24 cellular contexts compared by ENCODE assay signal in the genomic region with DNA sequence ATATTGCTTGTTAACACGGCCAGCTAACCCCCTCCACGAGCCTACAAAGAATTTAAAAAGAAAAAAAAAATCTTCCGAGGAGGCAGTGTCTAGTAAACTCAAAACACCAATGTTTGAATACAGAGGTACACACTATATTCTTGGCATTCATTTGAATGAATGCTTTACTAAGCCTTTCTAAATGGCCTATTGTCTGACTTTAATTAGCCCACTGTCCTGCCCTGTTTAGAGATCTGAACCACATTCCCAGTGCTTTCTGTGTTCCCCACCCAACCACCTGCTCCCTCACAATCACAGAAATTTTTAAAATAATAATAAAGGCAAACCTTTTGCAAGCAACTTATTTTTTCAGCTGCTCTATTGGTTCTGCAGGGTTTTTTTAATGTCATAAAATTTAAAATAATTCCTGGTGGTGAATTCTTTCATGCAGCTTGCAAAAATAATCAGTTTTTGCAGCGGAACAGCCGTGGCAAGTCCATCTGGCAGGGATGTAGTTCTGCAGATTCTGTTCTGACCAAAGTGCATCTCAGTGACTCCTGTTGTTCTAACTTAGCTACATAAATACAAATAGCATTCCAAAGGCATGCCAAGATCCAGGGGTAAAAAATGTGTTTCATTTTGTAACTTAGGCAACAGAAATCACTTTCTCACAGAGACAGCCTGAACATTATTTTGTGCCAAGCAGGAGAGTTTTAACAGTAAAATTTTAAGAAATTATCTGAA. TPM values are rescaled to one million over a fixed set of nuclear protein-coding genes. Genes with fewer than 3 reads are reported as not detected.
A peak's percentile ranks its signal among the peaks of the same experiment; 100 is the strongest.
DNase-seq lines count a peak whose midpoint lies in the region; ATAC-seq and TF ChIP-seq lines count a peak whose summit lies in the region.
"Had no signal": no experiment of that assay in that cellular context is flagged by ENCODE, and none has a peak within 500 bp of the region (broad histone marks: within the 10 kb centered on the region; RNA-seq: fewer than 3 reads in every experiment).

No MANE protein-coding gene starts in this region.

- peak in 6 of 56 donors; percentile 4 to 23 (median 13) for TF ChIP-seq CTCF in dorsolateral prefrontal cortex (IDR thresholded peaks at IDR 0.05 in 54 of 56, conservative IDR thresholded peaks at IDR 0.05 in 2 of 56; ENCODE audit: low read depth in 1 of 56, partially characterized antibody in 56 of 56)

- no peaks in the 10 kb centered on the region for H3K27me3 ChIP-seq in dorsolateral prefrontal cortex
- H3K27me3 ChIP-seq: breast epithelium, hepatocyte had no signal

- peak overlapping the region in 28 of 59 donors; percentile 3 to 55 (median 16) for H3K4me3 ChIP-seq in dorsolateral prefrontal cortex
- H3K4me3 ChIP-seq: breast epithelium, GM23248, hepatocyte, prostate gland had no signal

- peak overlapping the region in 57 of 59 donors; percentile 15 to 93 (median 81) for H3K27ac ChIP-seq in dorsolateral prefrontal cortex
- H3K27ac ChIP-seq: breast epithelium, GM23248, hepatocyte, prostate gland had no signal

- ATAC-seq in HG03457 (IDR thresholded peaks at IDR 0.05; ENCODE audit: unreplicated experiment) (no peak), GM18502 (IDR thresholded peaks at IDR 0.05; ENCODE audit: poor library complexity, unreplicated experiment) (no peak), HG03520 (IDR thresholded peaks at IDR 0.05; ENCODE audit: unreplicated experiment) (no peak), GM19452 (IDR thresholded peaks at IDR 0.05; ENCODE audit: unreplicated experiment) (no peak)
- ATAC-seq: activated CD8-positive, alpha-beta T cell treated with anti-CD3 and anti-CD28 coated beads for 36 hours; activated T-cell treated with anti-CD3 and anti-CD28 coated beads, Interleukin-2, amount 50 U/mL, for 4 hours; esophagus mucosa; T-helper 17 cell had no signal

- DNase-seq in NCI-H748 (lab: John Stamatoyannopoulos, UW; ENCODE audit: unreplicated experiment) (peak; percentile 12), NCI-H748 treated with DMSO at 0.1 percent for 48 hours (lab: John Stamatoyannopoulos, UW) (no peak), dorsolateral prefrontal cortex (no peak), medulla oblongata (ENCODE audit: extremely low spot score) (peak; percentile 79)
- DNase-seq: activated CD8-positive, alpha-beta T cell treated with anti-CD3 and anti-CD28 coated beads for 36 hours; activated T-cell treated with anti-CD3 and anti-CD28 coated beads, Interleukin-2, amount 50 U/mL, for 4 hours; CD4-positive, CD25-positive, alpha-beta regulatory T cell; GM23248; mesendoderm; NCI-H1436 treated with DMSO at 0.1 percent for 48 hours; NCI-H510A treated with DMSO at 0.1 percent for 48 hours; nephron progenitor cell; SHP77 treated with DMSO at 0.1 percent for 48 hours; stimulated activated naive CD4-positive, alpha-beta T cell; T-helper 17 cell had no signal

- intact Hi-C loops in dorsolateral prefrontal cortex (cut with DNase I), result no loop called here

RNA-seq across cellular contexts. Expression of gene POU2AF2, which starts 23.8 kb away (rescaled TPM):
- total RNA-seq in dorsolateral prefrontal cortex, result not detected
- total RNA-seq: activated CD8-positive, alpha-beta T cell treated with anti-CD3 and anti-CD28 coated beads for 36 hours; activated T-cell treated with anti-CD3 and anti-CD28 coated beads, Interleukin-2, amount 50 U/mL, for 4 hours; CD4-positive, CD25-positive, alpha-beta regulatory T cell; esophagus mucosa; GM23248; hepatocyte; M059J; T-helper 17 cell had no signal

RNA-seq across cellular contexts. Expression of gene POU2AF3, which starts 29.0 kb away (rescaled TPM):
- 10 to 100 TPM in 2 of 120 experiments, 1 to 10 TPM in 118; 1.5 to 11.0 (median 5.0) TPM for total RNA-seq in dorsolateral prefrontal cortex
- total RNA-seq: activated CD8-positive, alpha-beta T cell treated with anti-CD3 and anti-CD28 coated beads for 36 hours; activated T-cell treated with anti-CD3 and anti-CD28 coated beads, Interleukin-2, amount 50 U/mL, for 4 hours; CD4-positive, CD25-positive, alpha-beta regulatory T cell; GM23248; M059J; T-helper 17 cell had no signal

Comparison
In these comparisons a context has a peak if more than half of its experiments do, and no peak if none do; other contexts are left out.
1. DNase-seq: peak in NCI-H748 (single experiment) and medulla oblongata (single experiment); none in NCI-H748 treated with DMSO at 0.1 percent for 48 hours (single experiment) and dorsolateral prefrontal cortex (0 of 10).